In genomic region chrX:19798423-19798822, GRCh38 we compare ENCODE assay signal across 14 cellular contexts.
DNase-seq lines count a peak whose midpoint lies in the region; ATAC-seq and TF ChIP-seq lines count a peak whose summit lies in the region.
"Had no signal": no experiment of that assay in that cellular context is flagged by ENCODE, and none has a peak within 500 bp of the region (broad histone marks: within the 10 kb centered on the region; RNA-seq: fewer than 3 reads in every experiment).

No MANE protein-coding gene starts in this region.

- CTCF ChIA-PET in mammary epithelial cell (lab: Charles Lee; ENCODE audit: low non-redundant PET) = no interaction called here

- no peak overlapping the region for H3K9ac ChIP-seq in mammary epithelial cell (ENCODE audit: insufficient read depth, low read length)

- no peak overlapping the region for H2AFZ ChIP-seq in mammary epithelial cell (ENCODE audit: low read depth, low read length)

- H3K79me2 ChIP-seq in mammary epithelial cell (ENCODE audit: insufficient read depth, low read length) = no peaks in the 10 kb centered on the region

- in situ Hi-C loops in mammary epithelial cell (cut with MboI; ENCODE audit: low sequenced_read_pairs in 2 of 2) = no loop called here

- intact Hi-C loops in activated CD4-positive, alpha-beta T cell treated with anti-CD3 and anti-CD28 coated beads, Interleukin-2, amount 10 ng/mL, durations not matched to agents 24 days and 14 days (cut with micrococcal nuclease) = loop anchor here (1.0 to 5.0 kb wide), 4 partner anchors 14 to 116 kb away; partner anchors contain the start of gene SH3KBP1
- intact Hi-C loops in mammary epithelial cell (cut with micrococcal nuclease) = no loop called here

- H3K4me3 Mint-ChIP-seq in activated CD4-positive, alpha-beta T cell treated with anti-CD3 and anti-CD28 coated beads, Interleukin-2, amount 10 ng/mL, durations not matched to agents 24 days and 14 days = peak overlapping the region; percentile 85
- H3K4me3 Mint-ChIP-seq in stimulated activated effector memory CD8-positive, alpha-beta T cell treated with anti-CD3 and anti-CD28 coated beads, Interleukin-12 subunit alpha, Interleukin-12 subunit beta, amount 100 ng/mL, for 72 hours = peak overlapping the region; percentile 87

- H3K9me3 Mint-ChIP-seq in activated CD4-positive, alpha-beta T cell treated with anti-CD3 and anti-CD28 coated beads, Interleukin-2, amount 10 ng/mL, durations not matched to agents 24 days and 14 days = peaks cover 3% of the 10 kb centered on the region
- H3K9me3 Mint-ChIP-seq in stimulated activated effector memory CD8-positive, alpha-beta T cell treated with anti-CD3 and anti-CD28 coated beads, Interleukin-12 subunit alpha, Interleukin-12 subunit beta, amount 100 ng/mL, for 72 hours = no peaks in the 10 kb centered on the region

- H3K4me1 ChIP-seq in mammary epithelial cell (ENCODE audit: insufficient read depth, low read length) = peaks cover 10% of the 10 kb centered on the region

- H3K4me1 Mint-ChIP-seq in activated CD4-positive, alpha-beta T cell treated with anti-CD3 and anti-CD28 coated beads, Interleukin-2, amount 10 ng/mL, durations not matched to agents 24 days and 14 days = peaks cover 58% of the 10 kb centered on the region
- H3K4me1 Mint-ChIP-seq in stimulated activated effector memory CD8-positive, alpha-beta T cell treated with anti-CD3 and anti-CD28 coated beads, Interleukin-12 subunit alpha, Interleukin-12 subunit beta, amount 100 ng/mL, for 72 hours = peaks cover 56% of the 10 kb centered on the region

- no peaks in the 10 kb centered on the region for H3K27me3 Mint-ChIP-seq in activated CD4-positive, alpha-beta T cell treated with anti-CD3 and anti-CD28 coated beads, Interleukin-2, amount 10 ng/mL, durations not matched to agents 24 days and 14 days

- peak overlapping the region; percentile 94 for H3K27ac Mint-ChIP-seq in activated CD4-positive, alpha-beta T cell treated with anti-CD3 and anti-CD28 coated beads, Interleukin-2, amount 10 ng/mL, durations not matched to agents 24 days and 14 days
- H3K27ac Mint-ChIP-seq in stimulated activated effector memory CD8-positive, alpha-beta T cell treated with anti-CD3 and anti-CD28 coated beads, Interleukin-12 subunit alpha, Interleukin-12 subunit beta, amount 100 ng/mL, for 72 hours = peak overlapping the region; percentile 96

- no TSS peak for BruUV-seq in mammary epithelial cell (replicated peaks; lab: Mats Ljungman, UMichigan)

- no peaks in the 10 kb centered on the region for H4K20me1 ChIP-seq in mammary epithelial cell (ENCODE audit: insufficient read depth, low read length)

- no peaks in the 10 kb centered on the region for H3K36me3 ChIP-seq in mammary epithelial cell (ENCODE audit: insufficient read depth, low read length)
- H3K36me3 ChIP-seq: neutrophil had no signal

- no peak overlapping the region for H3K4me3 ChIP-seq in mammary epithelial cell (replicated peaks in 1 of 3; ENCODE audit: insufficient read depth in 1 of 3, low read depth in 2 of 3, low read length in 3 of 3)
- H3K4me3 ChIP-seq: dorsolateral prefrontal cortex had no signal

- TF ChIP-seq CTCF in mammary epithelial cell (conservative IDR thresholded peaks at IDR 0.05 in 1 of 2, IDR thresholded peaks at IDR 0.05 in 1 of 2; ENCODE audit: extremely low read depth in 1 of 2, insufficient read depth in 1 of 2, low read depth in 1 of 2, low read length in 2 of 2) = no peak

- H3K9me3 ChIP-seq in mammary epithelial cell (replicated peaks; ENCODE audit: insufficient read depth, low read length) = peaks cover 5% of the 10 kb centered on the region
- H3K9me3 ChIP-seq: neutrophil had no signal

- H3K27ac ChIP-seq in mammary epithelial cell (ENCODE audit: insufficient read depth, low read depth, low read length) = no peak overlapping the region
- H3K27ac ChIP-seq: neutrophil had no signal

- DNase-seq in activated CD4-positive, alpha-beta T cell treated with anti-CD3 and anti-CD28 coated beads, Interleukin-2, amount 10 ng/mL, durations not matched to agents 24 days and 14 days = peak; percentile 61
- no peak for DNase-seq in activated CD4-positive, alpha-beta T cell treated with anti-CD3 and anti-CD28 coated beads for 1 hour
- DNase-seq in RPMI7951 (ENCODE audit: low read depth) (peak; percentile 14), mammary epithelial cell (peak; percentile 9)
- no peak for DNase-seq in stimulated activated effector memory CD8-positive, alpha-beta T cell treated with anti-CD3 and anti-CD28 coated beads, Interleukin-12 subunit alpha, Interleukin-12 subunit beta, amount 100 ng/mL, for 72 hours (ENCODE audit: low spot score in 2 of 2)
- DNase-seq: COR-L47, dorsolateral prefrontal cortex, NCI-H1930, NCI-H69, substantia nigra had no signal

- H3K27me3 ChIP-seq in mammary epithelial cell (ENCODE audit: insufficient read depth, low read length) = no peaks in the 10 kb centered on the region
- H3K27me3 ChIP-seq: neutrophil had no signal

- WGBS in mammary epithelial cell (ENCODE audit: low coverage, missing lambda C conversion rate) = 48% methylated on average over 3 of the region's 3 CpGs

- H3K4me2 ChIP-seq in mammary epithelial cell (ENCODE audit: insufficient read depth, low read depth, low read length) = no peak overlapping the region

- peak; percentile 63 for ATAC-seq in stimulated activated effector memory CD8-positive, alpha-beta T cell treated with anti-CD3 and anti-CD28 coated beads, Interleukin-12 subunit alpha, Interleukin-12 subunit beta, amount 100 ng/mL, for 72 hours
- no peak for ATAC-seq in esophagus mucosa
- ATAC-seq in GM18868 (IDR thresholded peaks at IDR 0.05; ENCODE audit: unreplicated experiment) = no peak
- no peak for ATAC-seq in HG02852 (IDR thresholded peaks at IDR 0.05; ENCODE audit: unreplicated experiment)

- dilution Hi-C loops in mammary epithelial cell (cut with HindIII; ENCODE audit: low sequenced_read_pairs) = no loop called here

- peaks cover 17% of the 10 kb centered on the region for H3K36me3 Mint-ChIP-seq in activated CD4-positive, alpha-beta T cell treated with anti-CD3 and anti-CD28 coated beads, Interleukin-2, amount 10 ng/mL, durations not matched to agents 24 days and 14 days (ENCODE audit: low read depth)
- H3K36me3 Mint-ChIP-seq in stimulated activated effector memory CD8-positive, alpha-beta T cell treated with anti-CD3 and anti-CD28 coated beads, Interleukin-12 subunit alpha, Interleukin-12 subunit beta, amount 100 ng/mL, for 72 hours = peaks cover 31% of the 10 kb centered on the region

Comparison
In these comparisons a context has a peak if more than half of its experiments do, and no peak if none do; other contexts are left out.
1. DNase-seq: peak in activated CD4-positive, alpha-beta T cell treated with anti-CD3 and anti-CD28 coated beads, Interleukin-2, amount 10 ng/mL, durations not matched to agents 24 days and 14 days (single experiment), RPMI7951 (single experiment) and mammary epithelial cell (single experiment); none in activated CD4-positive, alpha-beta T cell treated with anti-CD3 and anti-CD28 coated beads for 1 hour (single experiment) and stimulated activated effector memory CD8-positive, alpha-beta T cell treated with anti-CD3 and anti-CD28 coated beads, Interleukin-12 subunit alpha, Interleukin-12 subunit beta, amount 100 ng/mL, for 72 hours (0 of 2).